1 cellular context compared by ENCODE assay signal in genomic region chr3:169658311-169658931, GRCh38.
TF ChIP-seq lines count a peak whose summit lies in the region.

No MANE protein-coding gene starts in this region.

TF ChIP-seq in SK-N-SH treated with all-trans-retinoic acid at 6 μM for 48 hours, 23 proteins besides CTCF, POLR2A, EP300 and RAD21 (continued from another document):
- no peak for TF ChIP-seq TSHZ2 (CRISPR knock-in tag; IDR thresholded peaks at IDR 0.05)
- TF ChIP-seq ZNF8 (CRISPR knock-in tag; IDR thresholded peaks at IDR 0.05), result no peak
- TF ChIP-seq ARNTL (CRISPR knock-in tag; IDR thresholded peaks at IDR 0.05; ENCODE audit: borderline replicate concordance, low read depth), result no peak
- no peak for TF ChIP-seq ZFP3 (CRISPR knock-in tag; IDR thresholded peaks at IDR 0.05)
- TF ChIP-seq CREB5 (CRISPR knock-in tag; IDR thresholded peaks at IDR 0.05; ENCODE audit: low read depth), result no peak
- TF ChIP-seq ISL1 (CRISPR knock-in tag; IDR thresholded peaks at IDR 0.05), result no peak
- no peak for TF ChIP-seq SNAI2 (CRISPR knock-in tag; IDR thresholded peaks at IDR 0.05)
- no peak for TF ChIP-seq ESRRG (CRISPR knock-in tag; IDR thresholded peaks at IDR 0.05)
- no peak for TF ChIP-seq GLIS3 (CRISPR knock-in tag; IDR thresholded peaks at IDR 0.05)
- no peak for TF ChIP-seq OSR1 (CRISPR knock-in tag; IDR thresholded peaks at IDR 0.05)
- TF ChIP-seq TCF4 (CRISPR knock-in tag; IDR thresholded peaks at IDR 0.05; ENCODE audit: borderline replicate concordance), result no peak
